In genomic region chr1:40270152-40270834, GRCh38 we compare ENCODE assay signal across 12 cellular contexts. TPM values are rescaled to one million over a fixed set of nuclear protein-coding genes. Genes with fewer than 3 reads are reported as not detected.
DNase-seq lines count a peak whose midpoint lies in the region; ATAC-seq, FAIRE-seq and TF ChIP-seq lines count a peak whose summit lies in the region.
"Had no signal": no experiment of that assay in that cellular context is flagged by ENCODE, and none has a peak within 500 bp of the region (broad histone marks: within the 10 kb centered on the region; RNA-seq: fewer than 3 reads in every experiment).

No MANE protein-coding gene starts in this region.

- peaks cover 7% of the 10 kb centered on the region for H3K79me2 ChIP-seq in keratinocyte (ENCODE audit: control insufficient read depth, insufficient read depth, low read length)

- no peak overlapping the region for H3K4me3 Mint-ChIP-seq in activated naive CD8-positive, alpha-beta T cell treated with anti-CD3 and anti-CD28 coated beads for 36 hours

- FAIRE-seq in keratinocyte (lab: Jason Lieb, UNC) = no peak
- FAIRE-seq: kidney had no signal

- peak; percentile 53 for DNase-seq in EH (ENCODE audit: low read depth)
- no peak for DNase-seq in activated naive CD8-positive, alpha-beta T cell treated with anti-CD3 and anti-CD28 coated beads for 36 hours
- DNase-seq in keratinocyte (ENCODE audit: low read depth, low spot score) = no peak
- no peak for DNase-seq in DMS114 treated with DMSO at 0.1 percent for 48 hours (lab: John Stamatoyannopoulos, UW; ENCODE audit: unreplicated experiment)
- DNase-seq in NCI-H146 treated with DMSO at 0.1 percent for 48 hours (lab: John Stamatoyannopoulos, UW; ENCODE audit: unreplicated experiment) = no peak
- DNase-seq: caudate nucleus, kidney, naive B cell, thyroid gland had no signal

- peaks cover 18% of the 10 kb centered on the region for H3K4me1 Mint-ChIP-seq in activated naive CD8-positive, alpha-beta T cell treated with anti-CD3 and anti-CD28 coated beads for 36 hours

- H3K36me3 Mint-ChIP-seq in activated naive CD8-positive, alpha-beta T cell treated with anti-CD3 and anti-CD28 coated beads for 36 hours = peaks cover 31% of the 10 kb centered on the region

- H3K4me3 ChIP-seq in HEK293 (ENCODE audit: low read depth, low read length) (no peak overlapping the region), keratinocyte (ENCODE audit: control insufficient read depth in 2 of 3, extremely low read depth in 1 of 3, insufficient read depth in 2 of 3, low read depth in 1 of 3, low read length in 3 of 3) (no peak overlapping the region)
- H3K4me3 ChIP-seq: thyroid gland had no signal

- no peaks in the 10 kb centered on the region for H3K9me3 Mint-ChIP-seq in activated naive CD8-positive, alpha-beta T cell treated with anti-CD3 and anti-CD28 coated beads for 36 hours
- H3K9me3 Mint-ChIP-seq: naive B cell had no signal

- POLR2A ChIA-PET in HEK293 (lab: Yijun Ruan, JAX) = no interaction called here

- TF ChIP-seq CTCF in HEK293 (tag by site-specific recombination; IDR thresholded peaks at IDR 0.05) (no peak), keratinocyte (optimal IDR thresholded peaks at IDR 0.05 in 1 of 3, IDR thresholded peaks at IDR 0.05 in 1 of 3, conservative IDR thresholded peaks at IDR 0.05 in 1 of 3; ENCODE audit: extremely low read depth in 1 of 3, insufficient read depth in 2 of 3, low read length in 3 of 3) (no peak)

- H3K4me1 ChIP-seq in HEK293 (ENCODE audit: control insufficient read depth, insufficient read depth, low read length) (no peaks in the 10 kb centered on the region), keratinocyte (ENCODE audit: control insufficient read depth, extremely low read depth, insufficient read depth, low read length) (peaks cover 31% of the 10 kb centered on the region)

- peak overlapping the region; percentile 6 for H3K9ac ChIP-seq in keratinocyte (ENCODE audit: control insufficient read depth, extremely low read depth, insufficient read depth, low read length)

- H3K9me3 ChIP-seq in HEK293 (ENCODE audit: control insufficient read depth, insufficient read depth, low read depth, low read length) (no peaks in the 10 kb centered on the region), keratinocyte (ENCODE audit: control insufficient read depth, low read depth, low read length) (no peaks in the 10 kb centered on the region)
- H3K9me3 ChIP-seq: thyroid gland had no signal

- H3K9me1 ChIP-seq in keratinocyte (ENCODE audit: control insufficient read depth, extremely low read depth, insufficient read depth, low read length) = no peaks in the 10 kb centered on the region

- no peaks in the 10 kb centered on the region for H3K27me3 ChIP-seq in keratinocyte (ENCODE audit: control insufficient read depth, extremely low read depth, insufficient read depth, low read length)
- H3K27me3 ChIP-seq: thyroid gland had no signal

- H3K27ac Mint-ChIP-seq in activated naive CD8-positive, alpha-beta T cell treated with anti-CD3 and anti-CD28 coated beads for 36 hours = peak overlapping the region; percentile 73

- H3K36me3 ChIP-seq in HEK293 (ENCODE audit: control insufficient read depth in 2 of 2, insufficient read depth in 1 of 2, low read length in 2 of 2) = peaks cover 44 to 88% of the 10 kb centered on the region in 2 experiments
- H3K36me3 ChIP-seq in keratinocyte (ENCODE audit: control insufficient read depth in 2 of 2, extremely low read depth in 1 of 2, insufficient read depth in 2 of 2, low read length in 2 of 2) = peaks cover 5 to 25% of the 10 kb centered on the region in 2 experiments

- no peaks in the 10 kb centered on the region for H4K20me1 ChIP-seq in keratinocyte (ENCODE audit: control insufficient read depth, extremely low read depth, insufficient read depth, low read length)

- CTCF ChIA-PET in HEK293 (lab: Yijun Ruan, JAX) = interaction anchor here (0.7 to 1.0 kb wide), 3 partner anchors 117 to 146 kb away, joined by 3 to 4 read pairs (median 3); no protein-coding TSS in a partner anchor

- H3K27ac ChIP-seq in HEK293 (ENCODE audit: extremely low read depth, low read depth, low read length) (no peak overlapping the region), keratinocyte (ENCODE audit: control insufficient read depth, insufficient read depth, low read length) (peak overlapping the region; percentile 47)
- H3K27ac ChIP-seq: thyroid gland had no signal

- no peak overlapping the region for H2AFZ ChIP-seq in keratinocyte (ENCODE audit: control insufficient read depth, low read length)

- no peak overlapping the region for H3K4me2 ChIP-seq in keratinocyte (ENCODE audit: control insufficient read depth, extremely low read depth, insufficient read depth, low read depth, low read length)

- H3K27me3 Mint-ChIP-seq in activated naive CD8-positive, alpha-beta T cell treated with anti-CD3 and anti-CD28 coated beads for 36 hours = no peaks in the 10 kb centered on the region
- H3K27me3 Mint-ChIP-seq: naive B cell had no signal

- dilution Hi-C loops in keratinocyte (cut with MboI; ENCODE audit: extremely low pct_ligation_motif_present, low sequenced_read_pairs) = no loop called here

- no peak for ATAC-seq in HG02885 (IDR thresholded peaks at IDR 0.05; ENCODE audit: poor library complexity, unreplicated experiment)
- ATAC-seq: sciatic nerve had no signal

TF ChIP-seq in HEK293, 187 proteins besides CTCF, POLR2A, EP300 and RAD21:
- TF ChIP-seq SP2 (tag by site-specific recombination; IDR thresholded peaks at IDR 0.05) = no peak
- TF ChIP-seq AEBP2 (tag by site-specific recombination; IDR thresholded peaks at IDR 0.05; ENCODE audit: borderline replicate concordance) = no peak
- TF ChIP-seq ZNF513 (tag by site-specific recombination; IDR thresholded peaks at IDR 0.05) = no peak
- TF ChIP-seq PRDM1 (tag by site-specific recombination; IDR thresholded peaks at IDR 0.05) = peak; percentile 97
- no peak for TF ChIP-seq ZNF623 (tag by site-specific recombination; IDR thresholded peaks at IDR 0.05)

RNA-seq across cellular contexts. Expression of gene ZMPSTE24, which starts 12.3 kb away (rescaled TPM):
- total RNA-seq in activated naive CD8-positive, alpha-beta T cell treated with anti-CD3 and anti-CD28 coated beads for 36 hours = 10 to 100 TPM; 39.6 to 41.0 TPM
- polyA plus RNA-seq in keratinocyte = 34.0 to 73.4 TPM (median 44.9 TPM) in 3 replicates
- polyA plus RNA-seq in keratinocyte (2011; ENCODE audit: low read depth) = 16.4 TPM
- 22.5 and 43.4 TPM in 2 replicates for polyA plus RNA-seq in keratinocyte (2011; cell fraction: cytosol; rRNA removed)
- polyA plus RNA-seq in keratinocyte (2011; cell fraction: nucleus; rRNA removed) = 48.0 and 77.7 TPM in 2 replicates
- 30.2 and 49.7 TPM in 2 replicates for polyA plus RNA-seq in keratinocyte (2012; ENCODE audit: low replicate concordance)
- polyA minus RNA-seq in keratinocyte = 14.0 to 54.8 TPM (median 29.0 TPM) in 3 replicates
- 44.1 TPM for polyA minus RNA-seq in keratinocyte (2011; cell fraction: cytosol; rRNA and poly(A)+ RNA removed)
- 67.5 and 109 TPM in 2 replicates for polyA minus RNA-seq in keratinocyte (2011; cell fraction: nucleus; rRNA and poly(A)+ RNA removed)

RNA-seq across cellular contexts. Expression of gene TMCO2, which starts 22.6 kb away (rescaled TPM):
- total RNA-seq in activated naive CD8-positive, alpha-beta T cell treated with anti-CD3 and anti-CD28 coated beads for 36 hours = not detected
- polyA plus RNA-seq in keratinocyte = not detected in 3 replicates
- polyA plus RNA-seq in keratinocyte (2011; ENCODE audit: low read depth) = not detected
- polyA plus RNA-seq in keratinocyte (2011; cell fraction: cytosol; rRNA removed) = not detected in 2 replicates
- not detected in 2 replicates for polyA plus RNA-seq in keratinocyte (2011; cell fraction: nucleus; rRNA removed)
- polyA plus RNA-seq in keratinocyte (2012; ENCODE audit: low replicate concordance) = not detected in 2 replicates
- polyA minus RNA-seq in keratinocyte = not detected in 3 replicates
- polyA minus RNA-seq in keratinocyte (2011; cell fraction: cytosol; rRNA and poly(A)+ RNA removed) = not detected
- polyA minus RNA-seq in keratinocyte (2011; cell fraction: nucleus; rRNA and poly(A)+ RNA removed) = not detected in 2 replicates
- total RNA-seq: kidney, sciatic nerve, thyroid gland had no signal

RNA-seq across cellular contexts. Expression of gene COL9A2, which starts 46.8 kb away (rescaled TPM):
- total RNA-seq in activated naive CD8-positive, alpha-beta T cell treated with anti-CD3 and anti-CD28 coated beads for 36 hours = 1 to 10 TPM; 2.5 to 3.0 TPM
- 1.2 to 3.0 TPM (median 1.6 TPM) in 3 replicates for polyA plus RNA-seq in keratinocyte
- polyA plus RNA-seq in keratinocyte (2011; ENCODE audit: low read depth) = 0.26 TPM
- 1.3 and 1.7 TPM in 2 replicates for polyA plus RNA-seq in keratinocyte (2011; cell fraction: cytosol; rRNA removed)
- 1.4 and 1.5 TPM in 2 replicates for polyA plus RNA-seq in keratinocyte (2011; cell fraction: nucleus; rRNA removed)
- polyA plus RNA-seq in keratinocyte (2012; ENCODE audit: low replicate concordance) = 0.21 and 3.9 TPM in 2 replicates
- 0.89 to 2.9 TPM (median 1.3 TPM) in 3 replicates for polyA minus RNA-seq in keratinocyte
- polyA minus RNA-seq in keratinocyte (2011; cell fraction: cytosol; rRNA and poly(A)+ RNA removed) = 2.3 TPM
- polyA minus RNA-seq in keratinocyte (2011; cell fraction: nucleus; rRNA and poly(A)+ RNA removed) = 0.63 and 0.78 TPM in 2 replicates
